Comparison of ENCODE assay signal across 1 cellular context in the genomic region with DNA sequence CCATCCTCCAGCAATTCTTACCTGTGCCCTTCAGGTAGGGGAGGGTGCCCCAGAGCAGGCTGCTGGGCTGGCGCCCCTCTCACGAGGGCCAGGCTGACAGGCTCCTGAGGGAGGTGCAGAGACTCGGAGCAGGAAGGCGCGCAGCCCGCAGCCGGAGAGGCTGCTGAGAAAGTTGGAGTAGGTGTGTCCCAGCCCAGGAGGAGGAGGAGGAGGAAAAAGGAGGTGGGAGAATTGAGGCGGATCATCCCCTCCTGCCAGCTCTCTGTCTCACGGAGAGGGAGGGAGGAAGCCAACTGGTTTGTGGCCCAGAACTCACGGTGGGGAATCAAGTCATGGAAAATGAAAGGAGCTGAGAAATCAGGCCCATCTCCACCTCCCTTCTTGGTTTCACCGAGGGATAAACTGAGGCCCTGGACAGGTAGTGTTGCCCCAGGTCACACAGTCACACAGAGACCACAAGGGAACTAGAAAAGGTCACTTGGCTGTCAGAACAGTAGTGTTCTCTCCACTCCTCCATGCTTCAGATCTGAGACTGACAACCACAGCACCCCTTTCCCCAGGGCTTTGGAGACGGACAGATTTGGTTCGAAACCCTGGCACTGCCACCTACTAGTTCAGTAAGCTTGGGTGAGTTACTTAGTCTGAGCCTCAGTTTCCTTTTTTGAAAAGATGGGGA.
TF ChIP-seq lines count a peak whose summit lies in the region.

A gene with protein sequence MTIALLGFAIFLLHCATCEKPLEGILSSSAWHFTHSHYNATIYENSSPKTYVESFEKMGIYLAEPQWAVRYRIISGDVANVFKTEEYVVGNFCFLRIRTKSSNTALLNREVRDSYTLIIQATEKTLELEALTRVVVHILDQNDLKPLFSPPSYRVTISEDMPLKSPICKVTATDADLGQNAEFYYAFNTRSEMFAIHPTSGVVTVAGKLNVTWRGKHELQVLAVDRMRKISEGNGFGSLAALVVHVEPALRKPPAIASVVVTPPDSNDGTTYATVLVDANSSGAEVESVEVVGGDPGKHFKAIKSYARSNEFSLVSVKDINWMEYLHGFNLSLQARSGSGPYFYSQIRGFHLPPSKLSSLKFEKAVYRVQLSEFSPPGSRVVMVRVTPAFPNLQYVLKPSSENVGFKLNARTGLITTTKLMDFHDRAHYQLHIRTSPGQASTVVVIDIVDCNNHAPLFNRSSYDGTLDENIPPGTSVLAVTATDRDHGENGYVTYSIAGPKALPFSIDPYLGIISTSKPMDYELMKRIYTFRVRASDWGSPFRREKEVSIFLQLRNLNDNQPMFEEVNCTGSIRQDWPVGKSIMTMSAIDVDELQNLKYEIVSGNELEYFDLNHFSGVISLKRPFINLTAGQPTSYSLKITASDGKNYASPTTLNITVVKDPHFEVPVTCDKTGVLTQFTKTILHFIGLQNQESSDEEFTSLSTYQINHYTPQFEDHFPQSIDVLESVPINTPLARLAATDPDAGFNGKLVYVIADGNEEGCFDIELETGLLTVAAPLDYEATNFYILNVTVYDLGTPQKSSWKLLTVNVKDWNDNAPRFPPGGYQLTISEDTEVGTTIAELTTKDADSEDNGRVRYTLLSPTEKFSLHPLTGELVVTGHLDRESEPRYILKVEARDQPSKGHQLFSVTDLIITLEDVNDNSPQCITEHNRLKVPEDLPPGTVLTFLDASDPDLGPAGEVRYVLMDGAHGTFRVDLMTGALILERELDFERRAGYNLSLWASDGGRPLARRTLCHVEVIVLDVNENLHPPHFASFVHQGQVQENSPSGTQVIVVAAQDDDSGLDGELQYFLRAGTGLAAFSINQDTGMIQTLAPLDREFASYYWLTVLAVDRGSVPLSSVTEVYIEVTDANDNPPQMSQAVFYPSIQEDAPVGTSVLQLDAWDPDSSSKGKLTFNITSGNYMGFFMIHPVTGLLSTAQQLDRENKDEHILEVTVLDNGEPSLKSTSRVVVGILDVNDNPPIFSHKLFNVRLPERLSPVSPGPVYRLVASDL (N-terminal part only) (minus strand): TSS at position 188 of the 676 bp plus-strand sequence. CDS start 22,400 bp downstream, outside the sequence.

TF ChIP-seq in IMR-90, 13 proteins besides CTCF, POLR2A, EP300 and RAD21:
- TF ChIP-seq CEBPB (IDR thresholded peaks at IDR 0.05; ENCODE audit: low read depth, low read length) (no peak), MAZ (IDR thresholded peaks at IDR 0.05; ENCODE audit: borderline replicate concordance, low read depth, low read length) (no peak), MXI1 (IDR thresholded peaks at IDR 0.05; ENCODE audit: borderline replicate concordance, low read depth, low read length) (no peak), RFX5 (IDR thresholded peaks at IDR 0.05; ENCODE audit: low read depth, low read length) (no peak), MAFK (IDR thresholded peaks at IDR 0.05; ENCODE audit: low read depth, low read length) (no peak), RCOR1 (IDR thresholded peaks at IDR 0.05; ENCODE audit: insufficient replicate concordance, low read length) (no peak), BHLHE40 (IDR thresholded peaks at IDR 0.05; ENCODE audit: low read depth, low read length) (no peak), NFE2L2 (IDR thresholded peaks at IDR 0.05; ENCODE audit: low read depth, low read length) (no peak), SMC3 (IDR thresholded peaks at IDR 0.05; ENCODE audit: low read depth, low read length) (no peak), CHD1 (IDR thresholded peaks at IDR 0.05; ENCODE audit: low read depth, low read length) (no peak), FOS (IDR thresholded peaks at IDR 0.05; ENCODE audit: low read depth, low read length) (no peak)
- TF ChIP-seq, protein P1, sequence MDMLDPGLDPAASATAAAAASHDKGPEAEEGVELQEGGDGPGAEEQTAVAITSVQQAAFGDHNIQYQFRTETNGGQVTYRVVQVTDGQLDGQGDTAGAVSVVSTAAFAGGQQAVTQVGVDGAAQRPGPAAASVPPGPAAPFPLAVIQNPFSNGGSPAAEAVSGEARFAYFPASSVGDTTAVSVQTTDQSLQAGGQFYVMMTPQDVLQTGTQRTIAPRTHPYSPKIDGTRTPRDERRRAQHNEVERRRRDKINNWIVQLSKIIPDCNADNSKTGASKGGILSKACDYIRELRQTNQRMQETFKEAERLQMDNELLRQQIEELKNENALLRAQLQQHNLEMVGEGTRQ (IDR thresholded peaks at IDR 0.05; ENCODE audit: low read depth, low read length) = no peak
- TF ChIP-seq, protein P2, sequence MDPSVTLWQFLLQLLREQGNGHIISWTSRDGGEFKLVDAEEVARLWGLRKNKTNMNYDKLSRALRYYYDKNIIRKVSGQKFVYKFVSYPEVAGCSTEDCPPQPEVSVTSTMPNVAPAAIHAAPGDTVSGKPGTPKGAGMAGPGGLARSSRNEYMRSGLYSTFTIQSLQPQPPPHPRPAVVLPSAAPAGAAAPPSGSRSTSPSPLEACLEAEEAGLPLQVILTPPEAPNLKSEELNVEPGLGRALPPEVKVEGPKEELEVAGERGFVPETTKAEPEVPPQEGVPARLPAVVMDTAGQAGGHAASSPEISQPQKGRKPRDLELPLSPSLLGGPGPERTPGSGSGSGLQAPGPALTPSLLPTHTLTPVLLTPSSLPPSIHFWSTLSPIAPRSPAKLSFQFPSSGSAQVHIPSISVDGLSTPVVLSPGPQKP (IDR thresholded peaks at IDR 0.05; ENCODE audit: borderline replicate concordance, low read depth, low read length) = no peak
TF ChIP-seq in IMR-90: peak in this region for 0.
